ENCODE assay signal across 26 cellular contexts in genomic region chr3:141447391-141447790, GRCh38.
"Had no signal": no experiment of that assay in that cellular context is flagged by ENCODE, and none has a peak within 500 bp of the region (broad histone marks: within the 10 kb centered on the region; RNA-seq: fewer than 3 reads in every experiment).

No MANE protein-coding gene starts in this region.

- H3K27me3 ChIP-seq: brain microvascular endothelial cell, colonic mucosa, dorsolateral prefrontal cortex, gastrocnemius medialis, heart left ventricle, sigmoid colon, upper lobe of left lung had no signal

- H3K9me3 ChIP-seq: colonic mucosa, gastrocnemius medialis, heart left ventricle, sigmoid colon, thoracic aorta, upper lobe of left lung had no signal

- DNase-seq: activated B cell treated with CpG ODN at 0.5 μM for 24 hours; activated CD4-positive, alpha-beta memory T cell treated with anti-CD3 and anti-CD28 coated beads for 36 hours; activated CD4-positive, alpha-beta T cell treated with anti-CD3 and anti-CD28 coated beads for 4 hours; activated gamma-delta T cell; aorta; brain microvascular endothelial cell; colonic mucosa; dorsolateral prefrontal cortex; effector memory CD8-positive, alpha-beta T cell; gastrocnemius medialis; heart left ventricle; mesendoderm; naive thymus-derived CD4-positive, alpha-beta T cell; occipital lobe; posterior cingulate gyrus; sigmoid colon; stimulated activated CD4-positive, alpha-beta T cell treated with anti-CD3 and anti-CD28 coated beads, Interleukin-15, amount 100 ng/mL, for 24 hours; stimulated activated CD8-positive, alpha-beta memory T cell treated with anti-CD3 and anti-CD28 coated beads, Interleukin-4, amount 100 ng/mL, for 48 hours; stimulated activated naive CD4-positive, alpha-beta T cell; T-helper 9 cell; upper lobe of left lung had no signal

- H3K4me1 ChIP-seq: colonic mucosa, gastrocnemius medialis had no signal

- ATAC-seq: effector memory CD8-positive, alpha-beta T cell; esophagus mucosa; gastrocnemius medialis; heart left ventricle; naive thymus-derived CD4-positive, alpha-beta T cell had no signal

- H3K27ac ChIP-seq: brain microvascular endothelial cell, colonic mucosa had no signal

- H3K4me3 ChIP-seq: colonic mucosa, dorsolateral prefrontal cortex, gastrocnemius medialis, heart left ventricle, sigmoid colon, smooth muscle cell, thoracic aorta, upper lobe of left lung had no signal

- H3K27ac Mint-ChIP-seq: activated B cell treated with CpG ODN at 0.5 μM for 24 hours; activated CD4-positive, alpha-beta memory T cell treated with anti-CD3 and anti-CD28 coated beads for 36 hours; activated naive CD4-positive, alpha-beta T cell treated with anti-CD3 and anti-CD28 coated beads, Interleukin-2, amount 50 U/mL, for 24 hours had no signal

- H3K4me1 Mint-ChIP-seq: activated B cell treated with CpG ODN at 0.5 μM for 24 hours, neural crest cell had no signal

- H3K4me3 Mint-ChIP-seq: activated B cell treated with CpG ODN at 0.5 μM for 24 hours; activated CD4-positive, alpha-beta memory T cell treated with anti-CD3 and anti-CD28 coated beads for 36 hours; activated naive CD4-positive, alpha-beta T cell treated with anti-CD3 and anti-CD28 coated beads, Interleukin-2, amount 50 U/mL, for 24 hours; effector memory CD8-positive, alpha-beta T cell; naive thymus-derived CD4-positive, alpha-beta T cell; neural crest cell had no signal

- H3K27me3 Mint-ChIP-seq: activated B cell treated with CpG ODN at 0.5 μM for 24 hours; activated CD4-positive, alpha-beta memory T cell treated with anti-CD3 and anti-CD28 coated beads for 36 hours; activated naive CD4-positive, alpha-beta T cell treated with anti-CD3 and anti-CD28 coated beads, Interleukin-2, amount 50 U/mL, for 24 hours; effector memory CD8-positive, alpha-beta T cell; naive thymus-derived CD4-positive, alpha-beta T cell had no signal

- H3K9me3 Mint-ChIP-seq: activated B cell treated with CpG ODN at 0.5 μM for 24 hours; activated CD4-positive, alpha-beta memory T cell treated with anti-CD3 and anti-CD28 coated beads for 36 hours; activated naive CD4-positive, alpha-beta T cell treated with anti-CD3 and anti-CD28 coated beads, Interleukin-2, amount 50 U/mL, for 24 hours; effector memory CD8-positive, alpha-beta T cell; naive thymus-derived CD4-positive, alpha-beta T cell; neural crest cell had no signal
